1 cellular context compared by ENCODE assay signal in the genomic region with DNA sequence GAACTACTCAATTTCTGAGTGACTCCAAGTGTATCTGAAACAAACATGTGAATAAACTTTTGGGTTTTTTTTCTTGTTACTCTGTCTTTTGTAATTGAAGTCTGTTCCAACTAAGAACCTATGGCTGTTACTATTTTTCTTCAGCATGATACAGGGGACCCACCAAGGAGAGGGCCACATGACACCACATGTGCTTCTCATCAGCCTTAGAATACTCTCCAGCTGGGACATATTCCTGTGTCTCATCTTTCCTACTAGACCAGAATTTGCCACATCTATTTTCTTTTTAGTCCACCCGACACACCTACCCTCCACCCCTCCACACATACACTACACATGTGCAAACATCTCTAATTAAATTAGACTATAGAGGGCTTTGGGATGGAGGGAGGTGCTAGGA.
TF ChIP-seq lines count a peak whose summit lies in the region.

No MANE protein-coding gene starts in this region.

TF ChIP-seq in GM12878, 131 proteins besides CTCF, POLR2A, EP300 and RAD21 (continued from another document):
- TF ChIP-seq SUZ12 (IDR thresholded peaks at IDR 0.05; ENCODE audit: unreplicated experiment), result no peak
- no peak for TF ChIP-seq SREBF2 (IDR thresholded peaks at IDR 0.05; ENCODE audit: low read length)
- TF ChIP-seq, protein P1, sequence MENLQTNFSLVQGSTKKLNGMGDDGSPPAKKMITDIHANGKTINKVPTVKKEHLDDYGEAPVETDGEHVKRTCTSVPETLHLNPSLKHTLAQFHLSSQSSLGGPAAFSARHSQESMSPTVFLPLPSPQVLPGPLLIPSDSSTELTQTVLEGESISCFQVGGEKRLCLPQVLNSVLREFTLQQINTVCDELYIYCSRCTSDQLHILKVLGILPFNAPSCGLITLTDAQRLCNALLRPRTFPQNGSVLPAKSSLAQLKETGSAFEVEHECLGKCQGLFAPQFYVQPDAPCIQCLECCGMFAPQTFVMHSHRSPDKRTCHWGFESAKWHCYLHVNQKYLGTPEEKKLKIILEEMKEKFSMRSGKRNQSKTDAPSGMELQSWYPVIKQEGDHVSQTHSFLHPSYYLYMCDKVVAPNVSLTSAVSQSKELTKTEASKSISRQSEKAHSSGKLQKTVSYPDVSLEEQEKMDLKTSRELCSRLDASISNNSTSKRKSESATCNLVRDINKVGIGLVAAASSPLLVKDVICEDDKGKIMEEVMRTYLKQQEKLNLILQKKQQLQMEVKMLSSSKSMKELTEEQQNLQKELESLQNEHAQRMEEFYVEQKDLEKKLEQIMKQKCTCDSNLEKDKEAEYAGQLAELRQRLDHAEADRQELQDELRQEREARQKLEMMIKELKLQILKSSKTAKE (IDR thresholded peaks at IDR 0.05; ENCODE audit: low read depth, poor library complexity, severe bottlenecking), result no peak
- TF ChIP-seq MYB (IDR thresholded peaks at IDR 0.05; ENCODE audit: borderline replicate concordance, low read depth, low read length), result no peak
- TF ChIP-seq, protein P2, sequence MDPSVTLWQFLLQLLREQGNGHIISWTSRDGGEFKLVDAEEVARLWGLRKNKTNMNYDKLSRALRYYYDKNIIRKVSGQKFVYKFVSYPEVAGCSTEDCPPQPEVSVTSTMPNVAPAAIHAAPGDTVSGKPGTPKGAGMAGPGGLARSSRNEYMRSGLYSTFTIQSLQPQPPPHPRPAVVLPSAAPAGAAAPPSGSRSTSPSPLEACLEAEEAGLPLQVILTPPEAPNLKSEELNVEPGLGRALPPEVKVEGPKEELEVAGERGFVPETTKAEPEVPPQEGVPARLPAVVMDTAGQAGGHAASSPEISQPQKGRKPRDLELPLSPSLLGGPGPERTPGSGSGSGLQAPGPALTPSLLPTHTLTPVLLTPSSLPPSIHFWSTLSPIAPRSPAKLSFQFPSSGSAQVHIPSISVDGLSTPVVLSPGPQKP (IDR thresholded peaks at IDR 0.05; ENCODE audit: low read depth, low read length), result no peak
